Comparison of ENCODE assay signal across 9 cellular contexts in genomic region chr15:27358751-27359434, GRCh38.
A peak's percentile ranks its signal among the peaks of the same experiment; 100 is the strongest.
DNase-seq lines count a peak whose midpoint lies in the region; ATAC-seq, FAIRE-seq and TF ChIP-seq lines count a peak whose summit lies in the region.
"Had no signal": no experiment of that assay in that cellular context is flagged by ENCODE, and none has a peak within 500 bp of the region (broad histone marks: within the 10 kb centered on the region; RNA-seq: fewer than 3 reads in every experiment).

No MANE protein-coding gene starts in this region.

- peak; percentile 3 to 7 for DNase-seq in stimulated activated CD4-positive, alpha-beta T cell treated with anti-CD3 and anti-CD28 coated beads, Interleukin-2, amount 100 ng/mL, for 48 hours
- DNase-seq in stimulated activated CD4-positive, alpha-beta T cell treated with anti-CD3 and anti-CD28 coated beads, Interleukin-4, amount 100 ng/mL, for 1 hour, result no peak
- DNase-seq in UCSD-AML1 (lab: John Stamatoyannopoulos, UW; ENCODE audit: unreplicated experiment) (peak; percentile 19), kidney (no peak), SIG-M5 (lab: John Stamatoyannopoulos, UW) (no peak), DMS153 (lab: John Stamatoyannopoulos, UW) (no peak), RKO (ENCODE audit: low spot score) (no peak)

- H3K4me1 ChIP-seq in kidney (ENCODE audit: control insufficient read depth in 1 of 2, insufficient read depth in 1 of 2, low read depth in 1 of 2, low read length in 2 of 2), result no peaks in the 10 kb centered on the region

- peak overlapping the region in 1 of 2 donors; percentile 39 for H3K4me3 ChIP-seq in kidney (ENCODE audit: low read length in 2 of 2)

- H3K27ac ChIP-seq in kidney (ENCODE audit: low read depth in 2 of 2, low read length in 2 of 2), result no peak overlapping the region

- ATAC-seq in HG02678 (IDR thresholded peaks at IDR 0.05; ENCODE audit: unreplicated experiment), result no peak

- no peak overlapping the region for H3K9ac ChIP-seq in kidney (ENCODE audit: low read length in 2 of 2)

- no peaks in the 10 kb centered on the region for H3K9me3 ChIP-seq in kidney (ENCODE audit: control insufficient read depth in 1 of 2, low read length in 2 of 2)

- no peak for FAIRE-seq in kidney (lab: Jason Lieb, UNC)
- FAIRE-seq: frontal cortex had no signal

- intact Hi-C loops in kidney (cut with DNase I), result loop anchor here (10.0 kb wide), 1 partner anchor 294 kb away; no protein-coding TSS in a partner anchor

- peak; percentile 78 for TF ChIP-seq CTCF in kidney (IDR thresholded peaks at IDR 0.05; ENCODE audit: borderline replicate concordance, extremely low read depth, insufficient read depth)

- H3K36me3 ChIP-seq in kidney (ENCODE audit: control insufficient read depth in 1 of 2, insufficient read depth in 2 of 2, low read length in 2 of 2), result no peaks in the 10 kb centered on the region

Comparison
In these comparisons a context has a peak if more than half of its experiments do, and no peak if none do; other contexts are left out.
1. DNase-seq: peak in stimulated activated CD4-positive, alpha-beta T cell treated with anti-CD3 and anti-CD28 coated beads, Interleukin-2, amount 100 ng/mL, for 48 hours (2 of 2) and UCSD-AML1 (single experiment); none in stimulated activated CD4-positive, alpha-beta T cell treated with anti-CD3 and anti-CD28 coated beads, Interleukin-4, amount 100 ng/mL, for 1 hour (single experiment), kidney (single experiment), SIG-M5 (single experiment), DMS153 (single experiment) and RKO (single experiment).